ENCODE assay signal across 8 cellular contexts in the genomic region with DNA sequence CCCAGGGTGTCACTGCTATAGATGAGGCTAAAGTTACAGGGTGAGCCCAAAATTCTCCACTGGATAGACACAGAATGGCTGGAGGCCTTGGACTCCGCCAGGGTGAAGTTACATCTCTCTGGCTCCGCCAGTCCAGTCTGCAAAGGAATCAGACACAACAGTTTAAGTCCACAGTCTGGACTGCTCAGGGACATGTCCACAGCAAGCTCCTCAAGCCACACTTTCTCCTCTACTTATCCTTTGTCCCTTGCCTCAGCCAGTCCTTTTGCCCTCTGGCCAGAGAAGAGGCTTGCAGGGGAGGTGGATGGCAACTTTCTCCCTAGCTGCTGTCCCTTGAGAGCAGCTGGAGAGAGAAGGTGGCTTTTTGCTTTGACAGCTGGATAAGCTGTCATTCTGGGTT. TPM values are rescaled to one million over a fixed set of nuclear protein-coding genes. Genes with fewer than 3 reads are reported as not detected.
DNase-seq lines count a peak whose midpoint lies in the region; ATAC-seq and TF ChIP-seq lines count a peak whose summit lies in the region.

No MANE protein-coding gene starts in this region.

- ATAC-seq in CD4-positive, alpha-beta T cell (ENCODE audit: poor library complexity) = no peak
- ATAC-seq in Panc1 (peak; percentile 62), HG03571 (IDR thresholded peaks at IDR 0.05; ENCODE audit: unreplicated experiment) (no peak)

- H3K36me3 ChIP-seq in Panc1 (ENCODE audit: control insufficient read depth, insufficient read depth, low read length) = no peaks in the 10 kb centered on the region

- peaks cover 40% of the 10 kb centered on the region for H3K27me3 ChIP-seq in CD4-positive, alpha-beta T cell (ENCODE audit: control insufficient read depth, insufficient read depth, low read length)
- H3K27me3 ChIP-seq in Panc1 (ENCODE audit: control insufficient read depth, insufficient read depth, low read length) = peaks cover 13% of the 10 kb centered on the region

- CTCF ChIA-PET in CD4-positive, alpha-beta T cell (lab: Charles Lee) = no interaction called here
- CTCF ChIA-PET in Panc1 (lab: Charles Lee) = interaction anchor here (0.6 kb wide), 1 partner anchor 124 kb away, joined by 6 read pairs; no protein-coding TSS in a partner anchor

- no peaks in the 10 kb centered on the region for H3K9me3 Mint-ChIP-seq in CD4-positive, alpha-beta T cell
- peaks cover 8% of the 10 kb centered on the region for H3K9me3 Mint-ChIP-seq in osteocyte (ENCODE audit: unreplicated experiment)

- H3K4me3 Mint-ChIP-seq in CD4-positive, alpha-beta T cell = peak overlapping the region; percentile 47
- H3K4me3 Mint-ChIP-seq in osteocyte (ENCODE audit: unreplicated experiment) = peak overlapping the region; percentile 74

- DNase-seq in CD4-positive, alpha-beta T cell = no peak
- DNase-seq in Panc1 (ENCODE audit: low read depth, low spot score) (no peak), fibroblast of pulmonary artery (ENCODE audit: low read depth) (no peak), osteocyte (ENCODE audit: extremely low spot score, unreplicated experiment) (no peak), SHP77 (lab: John Stamatoyannopoulos, UW) (no peak), foreskin melanocyte (no peak)
- DNase-seq in stimulated activated CD4-positive, alpha-beta T cell treated with anti-CD3 and anti-CD28 coated beads, Interleukin-2, amount 100 ng/mL, for 48 hours = no peak

- H3K4me3 ChIP-seq in Panc1 (ENCODE audit: low read depth in 2 of 2, low read length in 2 of 2) = peak overlapping the region; percentile 44 to 50; a peak in 2 of 4 replicates
- H3K4me3 ChIP-seq in fibroblast of pulmonary artery (replicated peaks; ENCODE audit: low read depth, low read length) = peak overlapping the region; percentile 57

- H3K27me3 Mint-ChIP-seq in CD4-positive, alpha-beta T cell = peaks cover 71% of the 10 kb centered on the region
- H3K27me3 Mint-ChIP-seq in osteocyte (ENCODE audit: unreplicated experiment) = peaks cover 59% of the 10 kb centered on the region

- H3K27ac Mint-ChIP-seq in CD4-positive, alpha-beta T cell = no peak overlapping the region
- no peak overlapping the region for H3K27ac Mint-ChIP-seq in osteocyte (ENCODE audit: unreplicated experiment)

- H3K27ac ChIP-seq in CD4-positive, alpha-beta T cell (ENCODE audit: low read depth, low read length) = no peak overlapping the region
- H3K27ac ChIP-seq in Panc1 (ENCODE audit: low read length) = no peak overlapping the region

- POLR2A ChIA-PET in CD4-positive, alpha-beta T cell (lab: Charles Lee) = no interaction called here
- POLR2A ChIA-PET in Panc1 (lab: Charles Lee) = no interaction called here

- intact Hi-C loops in CD4-positive, alpha-beta T cell (cut with DNase I, micrococcal nuclease) = no loop called here
- intact Hi-C loops in Panc1 (cut with micrococcal nuclease; ENCODE audit: unreplicated experiment) = no loop called here

- H3K36me3 Mint-ChIP-seq in CD4-positive, alpha-beta T cell (ENCODE audit: low read depth) = no peaks in the 10 kb centered on the region
- no peaks in the 10 kb centered on the region for H3K36me3 Mint-ChIP-seq in osteocyte (ENCODE audit: unreplicated experiment)

- peaks cover 3% of the 10 kb centered on the region; the same call in 1 of the 2 replicates for H3K4me1 ChIP-seq in Panc1 (ENCODE audit: control insufficient read depth, insufficient read depth, low read length)

- no peaks in the 10 kb centered on the region for H3K9me3 ChIP-seq in CD4-positive, alpha-beta T cell (ENCODE audit: control insufficient read depth, low read length)
- no peaks in the 10 kb centered on the region for H3K9me3 ChIP-seq in Panc1 (ENCODE audit: control insufficient read depth, insufficient read depth, low read depth, low read length)

- TF ChIP-seq CTCF in CD4-positive, alpha-beta T cell (IDR thresholded peaks at IDR 0.05) = no peak
- TF ChIP-seq CTCF in Panc1 (IDR thresholded peaks at IDR 0.05) = no peak
- TF ChIP-seq CTCF in fibroblast of pulmonary artery (IDR thresholded peaks at IDR 0.05; ENCODE audit: low read length, missing control alignments) = no peak
- no peak for TF ChIP-seq CTCF in osteocyte (IDR thresholded peaks at IDR 0.05)

- BruUV-seq in Panc1 (replicated peaks; lab: Mats Ljungman, UMichigan) = no TSS peak

- in situ Hi-C loops in Panc1 (cut with HindIII; ENCODE audit: low pct_unique_long_range_greater_than_20kb, low sequenced_read_pairs) = no loop called here

- peaks cover 4% of the 10 kb centered on the region for H3K4me1 Mint-ChIP-seq in CD4-positive, alpha-beta T cell (ENCODE audit: low read depth)
- peaks cover 8% of the 10 kb centered on the region for H3K4me1 Mint-ChIP-seq in osteocyte (ENCODE audit: unreplicated experiment)

RNA-seq across cellular contexts. Expression of gene PTPRB, which starts 28.0 kb away (rescaled TPM):
- total RNA-seq in CD4-positive, alpha-beta T cell = not detected
- total RNA-seq in Panc1 (2021; ENCODE audit: unreplicated experiment) (0.33 TPM), osteocyte (0.05 and 0.10 TPM in 2 replicates)
- polyA plus RNA-seq in Panc1 (2012; ENCODE audit: insufficient read length) = not detected
